Comparison of ENCODE assay signal across 1 cellular context in the genomic region with DNA sequence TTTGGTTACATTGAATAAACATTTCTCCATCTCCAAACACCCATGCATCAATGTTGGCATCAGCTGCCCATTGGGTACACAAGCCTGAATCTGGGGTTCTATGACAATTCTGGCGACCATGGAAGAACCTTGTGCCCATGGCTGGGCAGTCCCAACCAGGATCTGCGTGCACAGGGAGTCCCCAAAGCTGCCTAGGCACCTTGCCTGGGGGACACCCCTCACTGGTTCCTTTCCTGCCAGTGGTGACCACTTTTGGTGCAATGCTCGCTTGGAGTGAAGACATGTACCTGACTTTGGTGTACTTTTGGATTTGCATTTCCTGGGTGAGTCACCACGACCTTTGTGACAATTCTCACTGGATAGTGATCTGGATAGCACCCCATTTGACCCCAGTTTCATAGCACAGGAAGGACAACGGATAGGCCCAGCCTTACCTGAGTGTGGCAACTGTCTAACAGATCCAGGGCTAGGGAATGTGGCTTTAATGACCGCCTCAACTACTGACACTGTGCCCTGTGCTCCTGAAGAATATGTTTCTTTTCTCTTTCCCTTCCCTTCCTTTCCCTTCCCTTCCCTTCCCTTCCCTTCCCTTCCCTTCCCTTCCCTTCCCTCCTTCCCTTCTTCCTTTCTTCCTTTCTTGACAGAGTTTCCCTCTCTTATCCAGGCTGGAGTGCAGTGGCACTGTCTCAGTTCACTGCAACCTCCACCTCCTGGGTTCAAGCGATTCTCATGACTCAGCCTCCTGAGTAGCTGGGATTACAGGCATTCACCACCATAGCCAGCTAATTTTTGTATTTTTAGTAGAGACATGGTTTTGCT.
TF ChIP-seq lines count a peak whose summit lies in the region.

No MANE protein-coding gene starts in this region.

TF ChIP-seq in H1, 55 proteins besides CTCF, POLR2A, EP300 and RAD21:
- TF ChIP-seq USF2 (IDR thresholded peaks at IDR 0.05; ENCODE audit: low read length) (no peak), BRCA1 (IDR thresholded peaks at IDR 0.05; ENCODE audit: low read depth, low read length) (no peak), KDM5A (IDR thresholded peaks at IDR 0.05; ENCODE audit: low read length) (no peak)
